Comparison of ENCODE assay signal across 11 cellular contexts in genomic region chr1:26739251-26739914, GRCh38. TPM values are rescaled to one million over a fixed set of nuclear protein-coding genes. Genes with fewer than 3 reads are reported as not detected.
DNase-seq lines count a peak whose midpoint lies in the region; ATAC-seq and TF ChIP-seq lines count a peak whose summit lies in the region.
"Had no signal": no experiment of that assay in that cellular context is flagged by ENCODE, and none has a peak within 500 bp of the region (broad histone marks: within the 10 kb centered on the region; RNA-seq: fewer than 3 reads in every experiment).

No MANE protein-coding gene starts in this region.

- H3K36me3 Mint-ChIP-seq in CD4-positive, CD25-positive, alpha-beta regulatory T cell = peaks cover 26% of the 10 kb centered on the region
- H3K36me3 Mint-ChIP-seq in activated T-helper 2 cell treated with anti-CD3 and anti-CD28 coated beads, Interferon-gamma antibody, Interleukin-2, Interleukin-4, amounts not matched to agents 10 μg/mL and 5 μg/mL and 100 μg/mL, durations not matched to agents 14 hours and 24 hours and 36 hours (ENCODE audit: low read depth) = peaks cover 73% of the 10 kb centered on the region
- peaks cover 83% of the 10 kb centered on the region for H3K36me3 Mint-ChIP-seq in nephron progenitor cell (ENCODE audit: low read depth)

- H3K27me3 ChIP-seq in CD4-positive, CD25-positive, alpha-beta regulatory T cell (ENCODE audit: control insufficient read depth, insufficient read depth, low read length) = no peaks in the 10 kb centered on the region

- peak overlapping the region; percentile 74 for H3K4me3 ChIP-seq in CD4-positive, CD25-positive, alpha-beta regulatory T cell (ENCODE audit: low read depth, low read length)
- H3K4me3 ChIP-seq in Jurkat, Clone E6-1 (ENCODE audit: low read length) = no peak overlapping the region

- H3K27ac ChIP-seq in CD4-positive, CD25-positive, alpha-beta regulatory T cell (ENCODE audit: insufficient read depth, low read length, poor library complexity, severe bottlenecking) = peak overlapping the region; percentile 66

- peak overlapping the region; percentile 62 to 98 (median 86) for H3K27ac Mint-ChIP-seq in CD4-positive, CD25-positive, alpha-beta regulatory T cell
- H3K27ac Mint-ChIP-seq in activated T-helper 2 cell treated with anti-CD3 and anti-CD28 coated beads, Interferon-gamma antibody, Interleukin-2, Interleukin-4, amounts not matched to agents 10 μg/mL and 5 μg/mL and 100 μg/mL, durations not matched to agents 14 hours and 24 hours and 36 hours = peak overlapping the region; percentile 64
- peak overlapping the region; percentile 66 for H3K27ac Mint-ChIP-seq in nephron progenitor cell

- peak in 1 of 3 donors; percentile 47 for DNase-seq in CD4-positive, CD25-positive, alpha-beta regulatory T cell
- peak; percentile 70 for DNase-seq in Jurkat, Clone E6-1 (ENCODE audit: low read depth, low spot score)
- no peak for DNase-seq in activated T-helper 2 cell treated with anti-CD3 and anti-CD28 coated beads, Interferon-gamma antibody, Interleukin-2, Interleukin-4, amounts not matched to agents 10 μg/mL and 5 μg/mL and 100 μg/mL, durations not matched to agents 14 hours and 24 hours and 36 hours (ENCODE audit: low spot score)
- DNase-seq in nephron progenitor cell (no peak), pons (ENCODE audit: low spot score) (no peak), T1000 (lab: John Stamatoyannopoulos, UW) (no peak), CD1c-positive myeloid dendritic cell (ENCODE audit: extremely low spot score) (no peak)
- DNase-seq: effector CD4-positive, alpha-beta T cell; left colon; NCI-H2081 treated with DMSO at 0.1 percent for 48 hours had no signal

- peak overlapping the region; percentile 16 to 83 (median 76) for H3K4me3 Mint-ChIP-seq in CD4-positive, CD25-positive, alpha-beta regulatory T cell
- H3K4me3 Mint-ChIP-seq in activated T-helper 2 cell treated with anti-CD3 and anti-CD28 coated beads, Interferon-gamma antibody, Interleukin-2, Interleukin-4, amounts not matched to agents 10 μg/mL and 5 μg/mL and 100 μg/mL, durations not matched to agents 14 hours and 24 hours and 36 hours (ENCODE audit: low read depth) = no peak overlapping the region
- no peak overlapping the region for H3K4me3 Mint-ChIP-seq in nephron progenitor cell

- peaks cover 33 to 76% (median 53%) of the 10 kb centered on the region in 4 donors for H3K4me1 Mint-ChIP-seq in CD4-positive, CD25-positive, alpha-beta regulatory T cell
- peaks cover 57% of the 10 kb centered on the region for H3K4me1 Mint-ChIP-seq in activated T-helper 2 cell treated with anti-CD3 and anti-CD28 coated beads, Interferon-gamma antibody, Interleukin-2, Interleukin-4, amounts not matched to agents 10 μg/mL and 5 μg/mL and 100 μg/mL, durations not matched to agents 14 hours and 24 hours and 36 hours (ENCODE audit: low read depth)
- peaks cover 7% of the 10 kb centered on the region for H3K4me1 Mint-ChIP-seq in nephron progenitor cell

- H3K36me3 ChIP-seq in CD4-positive, CD25-positive, alpha-beta regulatory T cell (ENCODE audit: control insufficient read depth, insufficient read depth, low read length) = peaks cover 56% of the 10 kb centered on the region

- H3K9me3 Mint-ChIP-seq in CD4-positive, CD25-positive, alpha-beta regulatory T cell = no peaks in the 10 kb centered on the region
- no peaks in the 10 kb centered on the region for H3K9me3 Mint-ChIP-seq in activated T-helper 2 cell treated with anti-CD3 and anti-CD28 coated beads, Interferon-gamma antibody, Interleukin-2, Interleukin-4, amounts not matched to agents 10 μg/mL and 5 μg/mL and 100 μg/mL, durations not matched to agents 14 hours and 24 hours and 36 hours
- H3K9me3 Mint-ChIP-seq in nephron progenitor cell = no peaks in the 10 kb centered on the region

- H3K9me3 ChIP-seq in CD4-positive, CD25-positive, alpha-beta regulatory T cell (ENCODE audit: control insufficient read depth in 2 of 2, low read length in 2 of 2) = no peaks in the 10 kb centered on the region

- H3K4me1 ChIP-seq in CD4-positive, CD25-positive, alpha-beta regulatory T cell (ENCODE audit: control insufficient read depth, insufficient read depth, low read length, poor library complexity, severe bottlenecking) = peaks cover 49% of the 10 kb centered on the region

- intact Hi-C loops in activated T-helper 2 cell treated with anti-CD3 and anti-CD28 coated beads, Interferon-gamma antibody, Interleukin-2, Interleukin-4, amounts not matched to agents 10 μg/mL and 5 μg/mL and 100 μg/mL, durations not matched to agents 14 hours and 24 hours and 36 hours (cut with micrococcal nuclease) = no loop called here

- no peak for ATAC-seq in CD4-positive, CD25-positive, alpha-beta regulatory T cell (ENCODE audit: low read depth in 2 of 2)
- ATAC-seq in GM18861 (IDR thresholded peaks at IDR 0.05; ENCODE audit: unreplicated experiment) = no peak
- ATAC-seq: left colon had no signal

- TF ChIP-seq CTCF in nephron progenitor cell (IDR thresholded peaks at IDR 0.05) = no peak

- no peaks in the 10 kb centered on the region for H3K27me3 Mint-ChIP-seq in CD4-positive, CD25-positive, alpha-beta regulatory T cell
- no peaks in the 10 kb centered on the region for H3K27me3 Mint-ChIP-seq in activated T-helper 2 cell treated with anti-CD3 and anti-CD28 coated beads, Interferon-gamma antibody, Interleukin-2, Interleukin-4, amounts not matched to agents 10 μg/mL and 5 μg/mL and 100 μg/mL, durations not matched to agents 14 hours and 24 hours and 36 hours (ENCODE audit: low read depth)
- H3K27me3 Mint-ChIP-seq in nephron progenitor cell (ENCODE audit: low read depth, poor library complexity) = no peaks in the 10 kb centered on the region

RNA-seq across cellular contexts. Expression of gene ARID1A, which starts 43.6 kb away (rescaled TPM):
- 139 TPM for total RNA-seq in CD4-positive, CD25-positive, alpha-beta regulatory T cell
- polyA plus RNA-seq in CD4-positive, CD25-positive, alpha-beta regulatory T cell = 10 to 100 TPM in 3 of 4 donors, 1 to 10 TPM in 1; 9.5 to 13.4 (median 13.0) TPM
- polyA plus RNA-seq in Jurkat, Clone E6-1 (2012; ENCODE audit: insufficient read depth, insufficient read length) = 68.1 TPM
- 109 TPM in 2 replicates for total RNA-seq in activated T-helper 2 cell treated with anti-CD3 and anti-CD28 coated beads, Interferon-gamma antibody, Interleukin-2, Interleukin-4, amounts not matched to agents 10 μg/mL and 5 μg/mL and 100 μg/mL, durations not matched to agents 14 hours and 24 hours and 36 hours

RNA-seq across cellular contexts. Expression of gene PIGV, which starts 48.4 kb away (rescaled TPM):
- total RNA-seq in CD4-positive, CD25-positive, alpha-beta regulatory T cell = 8.6 TPM
- 10 to 100 TPM in 2 of 4 donors, 1 to 10 TPM in 2; 8.3 to 13.2 (median 9.8) TPM for polyA plus RNA-seq in CD4-positive, CD25-positive, alpha-beta regulatory T cell
- 9.3 TPM for polyA plus RNA-seq in Jurkat, Clone E6-1 (2012; ENCODE audit: insufficient read depth, insufficient read length)
- 19.4 and 20.1 TPM in 2 replicates for total RNA-seq in activated T-helper 2 cell treated with anti-CD3 and anti-CD28 coated beads, Interferon-gamma antibody, Interleukin-2, Interleukin-4, amounts not matched to agents 10 μg/mL and 5 μg/mL and 100 μg/mL, durations not matched to agents 14 hours and 24 hours and 36 hours

Comparison
In these comparisons a context has a peak if more than half of its experiments do, and no peak if none do; other contexts are left out.
1. H3K4me3 Mint-ChIP-seq: peak in CD4-positive, CD25-positive, alpha-beta regulatory T cell (4 of 4); none in activated T-helper 2 cell treated with anti-CD3 and anti-CD28 coated beads, Interferon-gamma antibody, Interleukin-2, Interleukin-4, amounts not matched to agents 10 μg/mL and 5 μg/mL and 100 μg/mL, durations not matched to agents 14 hours and 24 hours and 36 hours (single experiment) and nephron progenitor cell (single experiment).
2. Peak in every context shown above with its lines, with median percentiles within 50 percentile points of each other: H3K27ac Mint-ChIP-seq.